ENCODE assay signal across 25 cellular contexts in the genomic region with DNA sequence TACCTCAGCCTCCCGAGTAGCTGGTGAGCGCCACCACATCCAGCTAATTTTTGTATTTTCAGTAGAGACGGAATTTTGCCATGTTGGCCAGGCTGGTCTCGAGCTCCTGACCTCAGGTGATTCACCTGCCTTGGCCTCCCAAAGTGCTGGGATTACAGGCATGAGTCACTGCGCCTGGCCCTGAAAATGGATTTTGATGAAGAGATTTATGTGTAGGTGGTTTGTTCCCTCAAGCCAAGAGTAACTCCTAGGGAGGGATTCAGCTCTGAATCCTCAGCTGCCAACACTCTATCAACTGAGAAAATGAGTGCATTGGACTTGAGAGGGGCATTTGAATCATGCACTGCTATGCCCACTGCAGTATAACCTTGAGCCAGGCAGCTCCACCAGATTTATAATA.
DNase-seq lines count a peak whose midpoint lies in the region; ATAC-seq, FAIRE-seq and TF ChIP-seq lines count a peak whose summit lies in the region.
"Had no signal": no experiment of that assay in that cellular context is flagged by ENCODE, and none has a peak within 500 bp of the region (broad histone marks: within the 10 kb centered on the region; RNA-seq: fewer than 3 reads in every experiment).

No MANE protein-coding gene starts in this region.

- DNase-seq in RWPE2 (ENCODE audit: low spot score), result no peak
- DNase-seq in islet precursor cell, result peak; percentile 71
- DNase-seq in DMS53 (lab: John Stamatoyannopoulos, UW), result no peak
- no peak for DNase-seq in SHP77 (lab: John Stamatoyannopoulos, UW)
- no peak for DNase-seq in WERI-Rb-1
- DNase-seq: C1 segment of cervical spinal cord; Caco-2; CD4-positive, alpha-beta memory T cell; DMS79; GM23248; H9; Karpas-422; MM.1S; NCI-H1417; NCI-H1694; NCI-H2029 treated with DMSO at 0.1 percent for 48 hours; NCI-H526 treated with DMSO at 0.1 percent for 48 hours; Peyer's patch; SJCRH30; T-helper 2 cell had no signal

- no peak overlapping the region for H3K4me3 ChIP-seq in RWPE2 (ENCODE audit: severe bottlenecking)
- no peak overlapping the region for H3K4me3 ChIP-seq in WERI-Rb-1 (ENCODE audit: low read depth, low read length)
- H3K4me3 ChIP-seq: A549, GM23248, Peyer's patch, SJCRH30 had no signal

- H3K27ac ChIP-seq in RWPE2 (ENCODE audit: poor library complexity, severe bottlenecking) (no peak overlapping the region), WERI-Rb-1 (no peak overlapping the region)
- H3K27ac ChIP-seq: GM23248, Peyer's patch, SJCRH30 had no signal

- H3K27me3 ChIP-seq in RWPE2 (ENCODE audit: insufficient read depth, poor library complexity, severe bottlenecking) (no peaks in the 10 kb centered on the region), WERI-Rb-1 (ENCODE audit: insufficient read depth, low read depth, severe bottlenecking) (no peaks in the 10 kb centered on the region)
- H3K27me3 ChIP-seq: Peyer's patch, SJCRH30 had no signal

- peak; percentile 66 for FAIRE-seq in G401.6 (lab: Jason Lieb, UNC)
- FAIRE-seq: A549 had no signal

- no peak for TF ChIP-seq RAD21 in Ishikawa (IDR thresholded peaks at IDR 0.05; ENCODE audit: low read depth)

- TF ChIP-seq EP300 in Ishikawa (IDR thresholded peaks at IDR 0.05; ENCODE audit: borderline replicate concordance), result 0 out of 2 replicates have a peak, but pooled peaks have one; percentile 8

- H3K9me3 ChIP-seq in RWPE2 (ENCODE audit: severe bottlenecking) (no peaks in the 10 kb centered on the region), WERI-Rb-1 (ENCODE audit: severe bottlenecking) (no peaks in the 10 kb centered on the region)
- H3K9me3 ChIP-seq: A549, Caco-2, Peyer's patch, SJCRH30 had no signal

- ATAC-seq in RWPE2 (ENCODE audit: low read depth), result 0 out of 3 replicates have a peak, but pooled peaks have one; percentile 31
- no peak for ATAC-seq in GM21786 (IDR thresholded peaks at IDR 0.05; ENCODE audit: unreplicated experiment)
- ATAC-seq: A549, SK-N-SH treated with all-trans-retinoic acid at 6 μM for 48 hours had no signal

- no peaks in the 10 kb centered on the region for H3K36me3 ChIP-seq in RWPE2 (ENCODE audit: low read depth)
- H3K36me3 ChIP-seq in WERI-Rb-1, result no peaks in the 10 kb centered on the region
- H3K36me3 ChIP-seq: Peyer's patch, SJCRH30 had no signal

- TF ChIP-seq CTCF in RWPE2 (IDR thresholded peaks at IDR 0.05; ENCODE audit: poor library complexity, severe bottlenecking) (no peak), WERI-Rb-1 (IDR thresholded peaks at IDR 0.05; ENCODE audit: low read depth, low read length) (no peak)

- H3K4me1 ChIP-seq in RWPE2 (ENCODE audit: insufficient read depth, poor library complexity, severe bottlenecking), result peaks cover 8% of the 10 kb centered on the region
- H3K4me1 ChIP-seq: Caco-2, Peyer's patch had no signal

TF ChIP-seq in Ishikawa, 13 proteins besides CTCF, POLR2A, EP300 and RAD21:
- TF ChIP-seq, protein P1, sequence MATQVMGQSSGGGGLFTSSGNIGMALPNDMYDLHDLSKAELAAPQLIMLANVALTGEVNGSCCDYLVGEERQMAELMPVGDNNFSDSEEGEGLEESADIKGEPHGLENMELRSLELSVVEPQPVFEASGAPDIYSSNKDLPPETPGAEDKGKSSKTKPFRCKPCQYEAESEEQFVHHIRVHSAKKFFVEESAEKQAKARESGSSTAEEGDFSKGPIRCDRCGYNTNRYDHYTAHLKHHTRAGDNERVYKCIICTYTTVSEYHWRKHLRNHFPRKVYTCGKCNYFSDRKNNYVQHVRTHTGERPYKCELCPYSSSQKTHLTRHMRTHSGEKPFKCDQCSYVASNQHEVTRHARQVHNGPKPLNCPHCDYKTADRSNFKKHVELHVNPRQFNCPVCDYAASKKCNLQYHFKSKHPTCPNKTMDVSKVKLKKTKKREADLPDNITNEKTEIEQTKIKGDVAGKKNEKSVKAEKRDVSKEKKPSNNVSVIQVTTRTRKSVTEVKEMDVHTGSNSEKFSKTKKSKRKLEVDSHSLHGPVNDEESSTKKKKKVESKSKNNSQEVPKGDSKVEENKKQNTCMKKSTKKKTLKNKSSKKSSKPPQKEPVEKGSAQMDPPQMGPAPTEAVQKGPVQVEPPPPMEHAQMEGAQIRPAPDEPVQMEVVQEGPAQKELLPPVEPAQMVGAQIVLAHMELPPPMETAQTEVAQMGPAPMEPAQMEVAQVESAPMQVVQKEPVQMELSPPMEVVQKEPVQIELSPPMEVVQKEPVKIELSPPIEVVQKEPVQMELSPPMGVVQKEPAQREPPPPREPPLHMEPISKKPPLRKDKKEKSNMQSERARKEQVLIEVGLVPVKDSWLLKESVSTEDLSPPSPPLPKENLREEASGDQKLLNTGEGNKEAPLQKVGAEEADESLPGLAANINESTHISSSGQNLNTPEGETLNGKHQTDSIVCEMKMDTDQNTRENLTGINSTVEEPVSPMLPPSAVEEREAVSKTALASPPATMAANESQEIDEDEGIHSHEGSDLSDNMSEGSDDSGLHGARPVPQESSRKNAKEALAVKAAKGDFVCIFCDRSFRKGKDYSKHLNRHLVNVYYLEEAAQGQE (IDR thresholded peaks at IDR 0.05; ENCODE audit: low read depth), result no peak
- TF ChIP-seq ZBTB7A (IDR thresholded peaks at IDR 0.05; ENCODE audit: low read depth), result no peak
- TF ChIP-seq, protein P2, sequence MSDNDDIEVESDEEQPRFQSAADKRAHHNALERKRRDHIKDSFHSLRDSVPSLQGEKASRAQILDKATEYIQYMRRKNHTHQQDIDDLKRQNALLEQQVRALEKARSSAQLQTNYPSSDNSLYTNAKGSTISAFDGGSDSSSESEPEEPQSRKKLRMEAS (IDR thresholded peaks at IDR 0.05), result no peak
- TF ChIP-seq YY1 (IDR thresholded peaks at IDR 0.05; ENCODE audit: low read depth), result no peak
- TF ChIP-seq TAF1 (IDR thresholded peaks at IDR 0.05; ENCODE audit: low read depth), result no peak
- no peak for TF ChIP-seq TCF12 (IDR thresholded peaks at IDR 0.05; ENCODE audit: low read depth)
- no peak for TF ChIP-seq CREB1 (IDR thresholded peaks at IDR 0.05; ENCODE audit: low read depth)
- TF ChIP-seq, protein P3, sequence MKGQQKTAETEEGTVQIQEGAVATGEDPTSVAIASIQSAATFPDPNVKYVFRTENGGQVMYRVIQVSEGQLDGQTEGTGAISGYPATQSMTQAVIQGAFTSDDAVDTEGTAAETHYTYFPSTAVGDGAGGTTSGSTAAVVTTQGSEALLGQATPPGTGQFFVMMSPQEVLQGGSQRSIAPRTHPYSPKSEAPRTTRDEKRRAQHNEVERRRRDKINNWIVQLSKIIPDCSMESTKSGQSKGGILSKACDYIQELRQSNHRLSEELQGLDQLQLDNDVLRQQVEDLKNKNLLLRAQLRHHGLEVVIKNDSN (IDR thresholded peaks at IDR 0.05), result no peak
- TF ChIP-seq NFIC (IDR thresholded peaks at IDR 0.05), result no peak
- TF ChIP-seq CEBPB (IDR thresholded peaks at IDR 0.05), result no peak
- TF ChIP-seq FOXM1 (IDR thresholded peaks at IDR 0.05; ENCODE audit: borderline replicate concordance, low read depth), result no peak
- TF ChIP-seq EGR1 (IDR thresholded peaks at IDR 0.05), result no peak
- no peak for TF ChIP-seq TEAD4 (IDR thresholded peaks at IDR 0.05)
